Comparison of ENCODE assay signal across 19 cellular contexts in genomic region chr4:5391492-5391891, GRCh38.
DNase-seq lines count a peak whose midpoint lies in the region; ATAC-seq and TF ChIP-seq lines count a peak whose summit lies in the region.
"Had no signal": no experiment of that assay in that cellular context is flagged by ENCODE, and none has a peak within 500 bp of the region (broad histone marks: within the 10 kb centered on the region; RNA-seq: fewer than 3 reads in every experiment).

No MANE protein-coding gene starts in this region.

- H3K36me3 ChIP-seq in IMR-90 (ENCODE audit: control insufficient read depth, insufficient read depth, low read length) (no peaks in the 10 kb centered on the region; the same call in 1 of the 2 replicates), endodermal cell (ENCODE audit: control insufficient read depth, insufficient read depth, low read length) (no peaks in the 10 kb centered on the region), osteoblast (ENCODE audit: insufficient read depth, low read length) (no peaks in the 10 kb centered on the region)
- H3K36me3 ChIP-seq: BE2C had no signal

- no TSS peak for BruUV-seq in IMR-90 (replicated peaks; lab: Mats Ljungman, UMichigan)

- no peaks in the 10 kb centered on the region for H3K36me3 Mint-ChIP-seq in endodermal cell (ENCODE audit: low read depth)
- H3K36me3 Mint-ChIP-seq in activated CD4-positive, alpha-beta T cell treated with anti-CD3 and anti-CD28 coated beads, Interleukin-2, amount 10 ng/mL, durations not matched to agents 7 days and 5 days (ENCODE audit: low read depth), result no peaks in the 10 kb centered on the region
- no peaks in the 10 kb centered on the region for H3K36me3 Mint-ChIP-seq in activated T-helper 17 cell treated with anti-CD3 and anti-CD28 coated beads, Interleukin-2, amount 50 U/mL, for 72 hours (ENCODE audit: low read depth)
- H3K36me3 Mint-ChIP-seq: CD4-positive, CD25-positive, alpha-beta regulatory T cell; CD8-positive, alpha-beta memory T cell; IgD-negative memory B cell had no signal

- no peak overlapping the region for H2AFZ ChIP-seq in IMR-90 (replicated peaks; ENCODE audit: low read length, poor library complexity)
- no peak overlapping the region for H2AFZ ChIP-seq in osteoblast (ENCODE audit: low read length)
- H2AFZ ChIP-seq: GM23338 had no signal

- in situ Hi-C loops in IMR-90 (cut with MboI; ENCODE audit: low sequenced_read_pairs), result no loop called here

- H3K79me2 ChIP-seq in osteoblast (ENCODE audit: insufficient read depth, low read length), result no peaks in the 10 kb centered on the region

- no peak overlapping the region for H3K56ac ChIP-seq in IMR-90 (ENCODE audit: extremely low read depth, insufficient read depth, low read length)

- H3K4ac ChIP-seq in IMR-90 (ENCODE audit: low read depth, low read length), result no peak overlapping the region

- no peak overlapping the region for H2BK120ac ChIP-seq in IMR-90 (ENCODE audit: low read depth, low read length)

- no peaks in the 10 kb centered on the region for H3K9me1 ChIP-seq in IMR-90 (ENCODE audit: insufficient read depth, low read length)

- no peak overlapping the region for H2AK9ac ChIP-seq in IMR-90 (replicated peaks; ENCODE audit: low read depth, low read length, poor library complexity)

- peaks cover 2% of the 10 kb centered on the region for H3K9me3 Mint-ChIP-seq in endodermal cell
- H3K9me3 Mint-ChIP-seq in activated CD4-positive, alpha-beta T cell treated with anti-CD3 and anti-CD28 coated beads, Interleukin-2, amount 10 ng/mL, durations not matched to agents 7 days and 5 days, result no peaks in the 10 kb centered on the region
- H3K9me3 Mint-ChIP-seq in activated T-helper 17 cell treated with anti-CD3 and anti-CD28 coated beads, Interleukin-2, amount 50 U/mL, for 72 hours, result no peaks in the 10 kb centered on the region

- intact Hi-C loops in IMR-90 (cut with micrococcal nuclease), result no loop called here

- no peak overlapping the region for H3K18ac ChIP-seq in IMR-90 (ENCODE audit: low read depth, low read length)

- H3K4me3 Mint-ChIP-seq in endodermal cell, result no peak overlapping the region
- H3K4me3 Mint-ChIP-seq in activated CD4-positive, alpha-beta T cell treated with anti-CD3 and anti-CD28 coated beads, Interleukin-2, amount 10 ng/mL, durations not matched to agents 7 days and 5 days, result no peak overlapping the region
- H3K4me3 Mint-ChIP-seq in activated T-helper 17 cell treated with anti-CD3 and anti-CD28 coated beads, Interleukin-2, amount 50 U/mL, for 72 hours, result no peak overlapping the region
- H3K4me3 Mint-ChIP-seq: CD4-positive, CD25-positive, alpha-beta regulatory T cell; CD8-positive, alpha-beta memory T cell; GM23338; IgD-negative memory B cell had no signal

- H3K14ac ChIP-seq in IMR-90 (replicated peaks; ENCODE audit: low read depth, low read length), result no peak overlapping the region; the same call in 1 of the 2 replicates

- H3K27me3 ChIP-seq in IMR-90 (ENCODE audit: control insufficient read depth, insufficient read depth, low read length) (no peaks in the 10 kb centered on the region), endodermal cell (ENCODE audit: control insufficient read depth, insufficient read depth, low read length, poor library complexity, severe bottlenecking) (no peaks in the 10 kb centered on the region), osteoblast (ENCODE audit: insufficient read depth, low read length) (no peaks in the 10 kb centered on the region)
- H3K27me3 ChIP-seq: BE2C had no signal

- DNase-seq in IMR-90, result no peak
- DNase-seq in endodermal cell, result no peak
- peak; percentile 58 for DNase-seq in osteoblast (ENCODE audit: insufficient read length, low spot score, missing footprints)
- DNase-seq in activated CD8-positive, alpha-beta memory T cell treated with anti-CD3 and anti-CD28 coated beads for 24 hours, result no peak
- DNase-seq in activated CD4-positive, alpha-beta T cell treated with anti-CD3 and anti-CD28 coated beads, Interleukin-2, amount 10 ng/mL, durations not matched to agents 7 days and 5 days, result no peak
- no peak for DNase-seq in NCI-H2196 (lab: John Stamatoyannopoulos, UW; ENCODE audit: unreplicated experiment)
- DNase-seq: ACHN; BE2C; C1 segment of cervical spinal cord; CD4-positive, CD25-positive, alpha-beta regulatory T cell; CD8-positive, alpha-beta memory T cell; COR-L47; DMS 273 treated with DMSO at 0.1 percent for 48 hours; DMS53; DND-41; GF-D8 had no signal

- H3K9ac ChIP-seq in IMR-90 (ENCODE audit: low read depth, low read length) (no peak overlapping the region), endodermal cell (ENCODE audit: extremely low read depth, low read length, poor library complexity, severe bottlenecking) (no peak overlapping the region)

- H3K27ac ChIP-seq in IMR-90 (ENCODE audit: insufficient read depth, low read length) (no peak overlapping the region), endodermal cell (ENCODE audit: low read depth, low read length) (no peak overlapping the region), osteoblast (ENCODE audit: low read depth, low read length) (no peak overlapping the region)

- no peak overlapping the region for H3K23ac ChIP-seq in IMR-90 (ENCODE audit: low read depth, low read length)

- no peak for TF ChIP-seq CTCF in IMR-90 (conservative IDR thresholded peaks at IDR 0.05; ENCODE audit: low read depth, low read length)
- TF ChIP-seq CTCF in endodermal cell (conservative IDR thresholded peaks at IDR 0.05), result peak; percentile 13
- no peak for TF ChIP-seq CTCF in osteoblast (IDR thresholded peaks at IDR 0.05; ENCODE audit: extremely low read depth, low read depth, low read length)

- POLR2A ChIA-PET in IMR-90 (lab: Charles Lee; ENCODE audit: unreplicated experiment), result no interaction called here
- POLR2A ChIA-PET in activated CD4-positive, alpha-beta T cell treated with anti-CD3 and anti-CD28 coated beads, Interleukin-2, amount 10 ng/mL, durations not matched to agents 7 days and 5 days (lab: Charles Lee), result no interaction called here

- CTCF ChIA-PET in IMR-90 (lab: Yijun Ruan, JAX), result no interaction called here
- CTCF ChIA-PET in activated CD4-positive, alpha-beta T cell treated with anti-CD3 and anti-CD28 coated beads, Interleukin-2, amount 10 ng/mL, durations not matched to agents 7 days and 5 days (lab: Charles Lee), result no interaction called here

- H4K91ac ChIP-seq in IMR-90 (ENCODE audit: insufficient read depth, low read depth, low read length), result no peak overlapping the region

- peaks cover 5% of the 10 kb centered on the region for H3K4me1 ChIP-seq in IMR-90 (ENCODE audit: control insufficient read depth, insufficient read depth, low read length)
- no peaks in the 10 kb centered on the region for H3K4me1 ChIP-seq in endodermal cell (ENCODE audit: control insufficient read depth, insufficient read depth, low read length)
- no peaks in the 10 kb centered on the region for H3K4me1 ChIP-seq in osteoblast (ENCODE audit: insufficient read depth, low read length)
- H3K4me1 ChIP-seq: BE2C had no signal

- peak overlapping the region; percentile 23; the same call in 1 of the 2 replicates for H2BK20ac ChIP-seq in IMR-90 (ENCODE audit: low read depth, low read length)

- peaks cover 2% of the 10 kb centered on the region; the same call in 1 of the 2 replicates for H3K9me3 ChIP-seq in IMR-90 (ENCODE audit: control insufficient read depth, insufficient read depth, low read length)
- no peaks in the 10 kb centered on the region for H3K9me3 ChIP-seq in endodermal cell (ENCODE audit: control insufficient read depth, low read length)
- no peaks in the 10 kb centered on the region for H3K9me3 ChIP-seq in osteoblast (ENCODE audit: low read depth, low read length)
- H3K9me3 ChIP-seq: BE2C had no signal

- H4K8ac ChIP-seq in IMR-90 (ENCODE audit: low read depth in 2 of 2, low read length in 2 of 2), result no peak overlapping the region

- H3K4me2 ChIP-seq in IMR-90 (ENCODE audit: low read depth, low read length) (no peak overlapping the region), osteoblast (ENCODE audit: insufficient read depth, low read length) (no peak overlapping the region)
- H3K4me2 ChIP-seq: GM23338 had no signal

- H2AK5ac ChIP-seq in IMR-90 (ENCODE audit: low read depth, low read length), result peak overlapping the region; percentile 23; the same call in 1 of the 2 replicates

- TF ChIP-seq RAD21 in IMR-90 (IDR thresholded peaks at IDR 0.05; ENCODE audit: low read length), result no peak

- no peaks in the 10 kb centered on the region for H3K79me1 ChIP-seq in IMR-90 (ENCODE audit: low read depth in 1 of 2, low read length in 2 of 2)

- 42% methylated on average over 2 of the region's 4 CpGs; no CpG with 5 or more reads in 1 of the 2 experiments for WGBS in IMR-90 (ENCODE audit: extremely low coverage in 2 of 2, insufficient read length in 1 of 2), 2 experiments
- 83 to 88% methylated on average over 2 to 4 of the region's 4 CpGs for WGBS in endodermal cell (ENCODE audit: insufficient coverage in 1 of 2, insufficient read length in 1 of 2), 2 experiments

- no peak overlapping the region for H3K4me3 ChIP-seq in IMR-90 (ENCODE audit: insufficient read depth, low read depth, low read length)
- no peak overlapping the region for H3K4me3 ChIP-seq in endodermal cell (ENCODE audit: low read length)
- H3K4me3 ChIP-seq in osteoblast (ENCODE audit: insufficient read depth, low read length), result no peak overlapping the region
- H3K4me3 ChIP-seq: GM23338 had no signal

- H4K20me1 ChIP-seq in IMR-90 (ENCODE audit: insufficient read depth, low read length) (no peaks in the 10 kb centered on the region), osteoblast (ENCODE audit: insufficient read depth, low read length) (no peaks in the 10 kb centered on the region)

- dilution Hi-C loops in IMR-90 (cut with HindIII; ENCODE audit: low sequenced_read_pairs, unreplicated experiment), result no loop called here

- no peak for TF ChIP-seq POLR2A in IMR-90 (IDR thresholded peaks at IDR 0.05; ENCODE audit: low read depth, low read length)

- H2BK15ac ChIP-seq in IMR-90 (ENCODE audit: low read depth, low read length), result no peak overlapping the region

- no peak overlapping the region for H2BK5ac ChIP-seq in IMR-90 (ENCODE audit: low read depth, low read length, poor library complexity, severe bottlenecking)

- H4K5ac ChIP-seq in IMR-90 (ENCODE audit: low read depth, low read length), result no peak overlapping the region

- H3K27ac Mint-ChIP-seq in endodermal cell, result no peak overlapping the region
- no peak overlapping the region for H3K27ac Mint-ChIP-seq in activated CD4-positive, alpha-beta T cell treated with anti-CD3 and anti-CD28 coated beads, Interleukin-2, amount 10 ng/mL, durations not matched to agents 7 days and 5 days
- H3K27ac Mint-ChIP-seq in activated T-helper 17 cell treated with anti-CD3 and anti-CD28 coated beads, Interleukin-2, amount 50 U/mL, for 72 hours, result no peak overlapping the region
- H3K27ac Mint-ChIP-seq: CD4-positive, CD25-positive, alpha-beta regulatory T cell; CD8-positive, alpha-beta memory T cell; GM23338; IgD-negative memory B cell had no signal

- no peaks in the 10 kb centered on the region for H3K4me1 Mint-ChIP-seq in endodermal cell
- H3K4me1 Mint-ChIP-seq in activated CD4-positive, alpha-beta T cell treated with anti-CD3 and anti-CD28 coated beads, Interleukin-2, amount 10 ng/mL, durations not matched to agents 7 days and 5 days, result no peaks in the 10 kb centered on the region
- no peaks in the 10 kb centered on the region for H3K4me1 Mint-ChIP-seq in activated T-helper 17 cell treated with anti-CD3 and anti-CD28 coated beads, Interleukin-2, amount 50 U/mL, for 72 hours
- H3K4me1 Mint-ChIP-seq: CD4-positive, CD25-positive, alpha-beta regulatory T cell; CD8-positive, alpha-beta memory T cell; IgD-negative memory B cell had no signal

- no peak for ATAC-seq in IMR-90 (ENCODE audit: low read depth)
- no peak for ATAC-seq in activated T-helper 17 cell treated with anti-CD3 and anti-CD28 coated beads, Interleukin-2, amount 50 U/mL, for 72 hours (replicated peaks)
- ATAC-seq: GM23338 had no signal

- H3K27me3 Mint-ChIP-seq in endodermal cell (ENCODE audit: insufficient read depth), result no peaks in the 10 kb centered on the region
- no peaks in the 10 kb centered on the region for H3K27me3 Mint-ChIP-seq in activated CD4-positive, alpha-beta T cell treated with anti-CD3 and anti-CD28 coated beads, Interleukin-2, amount 10 ng/mL, durations not matched to agents 7 days and 5 days
- no peaks in the 10 kb centered on the region for H3K27me3 Mint-ChIP-seq in activated T-helper 17 cell treated with anti-CD3 and anti-CD28 coated beads, Interleukin-2, amount 50 U/mL, for 72 hours
- H3K27me3 Mint-ChIP-seq: CD8-positive, alpha-beta memory T cell; IgD-negative memory B cell had no signal
